Comparison of ENCODE assay signal across 13 cellular contexts in genomic region chr12:111276189-111276588, GRCh38.
"Had no signal": no experiment of that assay in that cellular context is flagged by ENCODE, and none has a peak within 500 bp of the region (broad histone marks: within the 10 kb centered on the region; RNA-seq: fewer than 3 reads in every experiment).

No MANE protein-coding gene starts in this region.

- H3K36me3 ChIP-seq: ascending aorta, thyroid gland had no signal

- H3K27ac ChIP-seq: ascending aorta, parathyroid adenoma, skin epidermis, thyroid gland had no signal

- H3K4me3 Mint-ChIP-seq: activated CD8-positive, alpha-beta memory T cell treated with anti-CD3 and anti-CD28 coated beads, Interleukin-2, amount 10 ng/mL, durations not matched to agents 7 days and 5 days; immature natural killer cell; naive B cell had no signal

- DNase-seq: activated CD4-positive, alpha-beta T cell treated with anti-CD3 and anti-CD28 coated beads, Interleukin-2, amount 50 U/mL, for 4 hours; activated CD8-positive, alpha-beta memory T cell treated with anti-CD3 and anti-CD28 coated beads, Interleukin-2, amount 10 ng/mL, durations not matched to agents 7 days and 5 days; activated naive CD4-positive, alpha-beta T cell; activated T-cell treated with anti-CD3 and anti-CD28 coated beads, Interleukin-2, amount 50 U/mL, for 48 hours; cortex of kidney; effector CD8-positive, alpha-beta T cell; immature natural killer cell; naive B cell; T-helper 2 cell; thyroid gland had no signal

- H3K4me3 ChIP-seq: ascending aorta, skin epidermis, thyroid gland had no signal

- H3K9me3 Mint-ChIP-seq: immature natural killer cell had no signal

- H3K27me3 ChIP-seq: ascending aorta, thyroid gland had no signal

- H3K36me3 Mint-ChIP-seq: activated CD8-positive, alpha-beta memory T cell treated with anti-CD3 and anti-CD28 coated beads, Interleukin-2, amount 10 ng/mL, durations not matched to agents 7 days and 5 days; immature natural killer cell had no signal

- H3K4me1 ChIP-seq: ascending aorta, parathyroid adenoma, thyroid gland had no signal

- H3K9me3 ChIP-seq: thyroid gland had no signal

- H3K79me2 ChIP-seq: parathyroid adenoma had no signal

- H3K9ac ChIP-seq: parathyroid adenoma had no signal

- H2AFZ ChIP-seq: parathyroid adenoma had no signal

- H3K4me1 Mint-ChIP-seq: activated CD8-positive, alpha-beta memory T cell treated with anti-CD3 and anti-CD28 coated beads, Interleukin-2, amount 10 ng/mL, durations not matched to agents 7 days and 5 days; immature natural killer cell; naive B cell had no signal

- H3K27ac Mint-ChIP-seq: activated CD8-positive, alpha-beta memory T cell treated with anti-CD3 and anti-CD28 coated beads, Interleukin-2, amount 10 ng/mL, durations not matched to agents 7 days and 5 days; immature natural killer cell had no signal
